In the genomic region with DNA sequence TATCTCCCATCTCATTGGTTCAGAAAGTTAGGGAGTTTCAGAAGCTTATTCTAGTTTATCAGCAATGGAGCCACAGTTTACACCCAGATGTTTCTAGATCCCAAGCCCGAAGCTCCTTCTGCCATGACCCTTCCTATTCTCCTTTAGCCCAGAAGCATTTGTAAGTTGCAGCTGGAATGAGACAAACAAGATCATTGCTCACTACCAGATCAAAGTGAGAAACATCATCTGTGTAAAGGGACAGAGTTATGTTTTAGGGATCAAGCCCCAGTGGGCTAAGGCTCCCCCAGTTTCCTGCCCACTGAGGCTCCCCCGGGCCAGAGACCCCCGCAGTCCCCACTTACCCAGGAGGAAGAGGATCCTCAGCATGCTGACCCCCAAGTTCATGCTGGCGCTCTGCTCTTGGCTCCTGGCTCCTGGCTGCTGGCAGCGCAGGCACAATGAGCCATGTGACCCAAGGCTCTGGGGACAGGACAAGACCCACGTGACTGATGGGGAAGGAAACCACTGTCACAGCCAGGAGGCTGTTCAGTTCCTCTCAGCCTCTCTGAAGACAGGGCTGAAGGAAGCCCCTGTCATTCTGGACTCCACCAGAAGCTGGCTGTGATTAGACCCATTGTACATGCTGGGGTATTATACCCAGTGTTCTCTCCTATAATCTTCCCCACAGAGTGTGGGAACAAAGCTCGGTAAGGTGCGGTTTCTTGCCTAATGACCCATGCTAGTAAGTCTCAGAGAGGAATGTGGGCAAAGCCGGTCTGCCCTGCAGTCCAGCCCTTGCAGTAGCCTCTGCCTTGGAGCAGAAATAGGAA, we compare ENCODE assay signal across 1 cellular context.
TF ChIP-seq lines count a peak whose summit lies in the region.

TSS of gene TMEM273 (minus strand) at position 442 of the 812 bp plus-strand sequence. CDS start at position 387, 55 bp downstream.

TF ChIP-seq in K562, 482 proteins besides CTCF, POLR2A, EP300 and RAD21 (continued from another document and continues in another):
- TF ChIP-seq, protein P1, sequence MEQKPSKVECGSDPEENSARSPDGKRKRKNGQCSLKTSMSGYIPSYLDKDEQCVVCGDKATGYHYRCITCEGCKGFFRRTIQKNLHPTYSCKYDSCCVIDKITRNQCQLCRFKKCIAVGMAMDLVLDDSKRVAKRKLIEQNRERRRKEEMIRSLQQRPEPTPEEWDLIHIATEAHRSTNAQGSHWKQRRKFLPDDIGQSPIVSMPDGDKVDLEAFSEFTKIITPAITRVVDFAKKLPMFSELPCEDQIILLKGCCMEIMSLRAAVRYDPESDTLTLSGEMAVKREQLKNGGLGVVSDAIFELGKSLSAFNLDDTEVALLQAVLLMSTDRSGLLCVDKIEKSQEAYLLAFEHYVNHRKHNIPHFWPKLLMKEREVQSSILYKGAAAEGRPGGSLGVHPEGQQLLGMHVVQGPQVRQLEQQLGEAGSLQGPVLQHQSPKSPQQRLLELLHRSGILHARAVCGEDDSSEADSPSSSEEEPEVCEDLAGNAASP (IDR thresholded peaks at IDR 0.05), result no peak
- TF ChIP-seq NONO (IDR thresholded peaks at IDR 0.05; ENCODE audit: low read depth in 2 of 2, low read length in 1 of 2) (no peak), ZNF764 (CRISPR knock-in tag; IDR thresholded peaks at IDR 0.05; ENCODE audit: low read depth) (no peak), BCL6 (CRISPR knock-in tag; IDR thresholded peaks at IDR 0.05) (peak; percentile 10; the same call in 1 of the 2 replicates), TCF7 (IDR thresholded peaks at IDR 0.05; ENCODE audit: borderline replicate concordance) (no peak), E2F5 (CRISPR knock-in tag; IDR thresholded peaks at IDR 0.05) (no peak), KDM4B (IDR thresholded peaks at IDR 0.05; ENCODE audit: borderline replicate concordance in 2 of 2, low read depth in 1 of 2) (no peak), ZC3H11A (IDR thresholded peaks at IDR 0.05; ENCODE audit: low read depth, low read length) (no peak), ZC3H8 (IDR thresholded peaks at IDR 0.05) (no peak), ZNF121 (CRISPR knock-in tag; conservative IDR thresholded peaks at IDR 0.05) (no peak), STAT6 (CRISPR knock-in tag; IDR thresholded peaks at IDR 0.05) (no peak), RBBP5 (IDR thresholded peaks at IDR 0.05; ENCODE audit: borderline replicate concordance, insufficient read depth, low read length, poor library complexity, severe bottlenecking) (peak; percentile 46), ZNF124 (CRISPR knock-in tag; IDR thresholded peaks at IDR 0.05) (no peak), ZNF586 (CRISPR knock-in tag; conservative IDR thresholded peaks at IDR 0.05) (no peak), TFAM (CRISPR knock-in tag; conservative IDR thresholded peaks at IDR 0.05) (no peak), CHCHD3 (CRISPR knock-in tag; IDR thresholded peaks at IDR 0.05) (no peak), TRIM28 (IDR thresholded peaks at IDR 0.05) (no peak), USF2 (CRISPR knock-in tag; IDR thresholded peaks at IDR 0.05) (peak; percentile 97), SUPT5H (IDR thresholded peaks at IDR 0.05) (peak; percentile 53; the same call in 1 of the 2 replicates), ZBTB9 (CRISPR knock-in tag; IDR thresholded peaks at IDR 0.05) (peak; percentile 51; the same call in 1 of the 2 replicates), E2F6 (IDR thresholded peaks at IDR 0.05; ENCODE audit: borderline replicate concordance in 1 of 2, extremely low read depth in 1 of 2, insufficient read depth in 1 of 2, insufficient read length in 1 of 2, low read depth in 1 of 2, low read length in 1 of 2, poor library complexity in 1 of 2, severe bottlenecking in 1 of 2) (peak in 1 of 2 experiments; percentile 37), KLF10 (CRISPR knock-in tag; IDR thresholded peaks at IDR 0.05) (no peak), HDAC3 (IDR thresholded peaks at IDR 0.05; ENCODE audit: borderline replicate concordance, partially characterized antibody) (no peak), CBX2 (IDR thresholded peaks at IDR 0.05; ENCODE audit: insufficient read depth, low read length, poor library complexity, severe bottlenecking) (no peak), SMC3 (conservative IDR thresholded peaks at IDR 0.05; ENCODE audit: insufficient read depth, low read depth, low read length) (no peak), RCOR1 (IDR thresholded peaks at IDR 0.05; ENCODE audit: borderline replicate concordance in 1 of 2, low read depth in 2 of 2, low read length in 2 of 2) (peak in 1 of 2 experiments; percentile 72; a peak in 2 of 4 replicates), ZNF695 (CRISPR knock-in tag; IDR thresholded peaks at IDR 0.05) (no peak), MED1 (CRISPR knock-in tag; IDR thresholded peaks at IDR 0.05; ENCODE audit: borderline replicate concordance) (no peak), ZNF830 (CRISPR knock-in tag; IDR thresholded peaks at IDR 0.05) (no peak)
- TF ChIP-seq, protein P2, sequence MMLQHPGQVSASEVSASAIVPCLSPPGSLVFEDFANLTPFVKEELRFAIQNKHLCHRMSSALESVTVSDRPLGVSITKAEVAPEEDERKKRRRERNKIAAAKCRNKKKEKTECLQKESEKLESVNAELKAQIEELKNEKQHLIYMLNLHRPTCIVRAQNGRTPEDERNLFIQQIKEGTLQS (IDR thresholded peaks at IDR 0.05), result no peak
- TF ChIP-seq, protein P2 (CRISPR knock-in tag; conservative IDR thresholded peaks at IDR 0.05), result no peak
- TF ChIP-seq, protein P3, sequence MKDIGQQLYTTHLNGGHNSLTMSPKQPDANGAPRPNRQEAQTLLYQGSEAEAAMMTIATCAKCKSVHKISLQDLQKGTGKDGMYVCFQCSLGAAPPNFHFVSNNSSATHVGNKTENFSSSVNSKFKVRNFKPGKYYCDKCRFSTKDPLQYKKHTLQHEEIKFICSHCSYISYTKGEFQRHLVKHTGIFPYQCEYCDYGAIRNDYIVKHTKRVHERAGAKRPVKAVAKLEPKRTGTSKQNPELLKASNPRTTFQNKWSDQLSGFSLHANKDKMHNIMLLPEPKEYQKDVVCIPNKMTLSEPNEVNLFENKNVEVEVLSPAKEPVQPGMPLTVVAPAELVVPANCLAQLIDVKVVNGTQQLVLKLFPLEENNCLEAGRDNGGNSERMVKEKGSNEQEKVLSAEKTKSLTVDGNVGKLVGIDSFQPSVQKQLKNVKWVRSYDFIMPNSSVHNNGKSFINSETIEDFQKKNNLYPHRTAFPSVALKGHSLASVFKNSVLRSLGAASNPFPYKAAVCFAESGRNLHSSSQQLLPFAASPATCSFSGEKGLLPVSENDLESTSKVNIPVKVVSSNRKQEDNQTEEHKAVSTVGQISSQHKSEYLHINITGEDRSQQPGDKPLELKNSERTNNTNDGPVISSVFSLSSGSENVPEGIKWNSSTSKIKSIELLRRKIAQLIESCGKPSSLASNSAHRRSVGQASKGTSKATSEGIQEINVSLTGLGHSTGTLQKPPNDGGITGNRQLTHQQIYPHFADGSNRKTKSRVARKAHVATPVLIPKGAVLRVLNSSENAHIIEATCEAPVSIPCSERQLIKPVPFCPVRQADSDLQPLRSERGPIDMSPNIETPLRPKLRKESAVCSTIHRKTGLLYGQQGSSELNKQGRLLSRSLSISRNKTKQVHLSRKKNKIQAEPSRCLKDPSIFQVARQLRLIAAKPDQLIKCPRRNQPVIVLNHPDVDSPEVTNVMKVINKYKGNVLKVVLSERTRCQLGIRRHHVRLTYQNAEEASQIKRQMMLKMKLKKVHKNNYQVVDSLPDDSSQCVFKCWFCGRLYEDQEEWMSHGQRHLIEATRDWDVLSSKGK (CRISPR knock-in tag; IDR thresholded peaks at IDR 0.05), result no peak
- TF ChIP-seq, protein P4, sequence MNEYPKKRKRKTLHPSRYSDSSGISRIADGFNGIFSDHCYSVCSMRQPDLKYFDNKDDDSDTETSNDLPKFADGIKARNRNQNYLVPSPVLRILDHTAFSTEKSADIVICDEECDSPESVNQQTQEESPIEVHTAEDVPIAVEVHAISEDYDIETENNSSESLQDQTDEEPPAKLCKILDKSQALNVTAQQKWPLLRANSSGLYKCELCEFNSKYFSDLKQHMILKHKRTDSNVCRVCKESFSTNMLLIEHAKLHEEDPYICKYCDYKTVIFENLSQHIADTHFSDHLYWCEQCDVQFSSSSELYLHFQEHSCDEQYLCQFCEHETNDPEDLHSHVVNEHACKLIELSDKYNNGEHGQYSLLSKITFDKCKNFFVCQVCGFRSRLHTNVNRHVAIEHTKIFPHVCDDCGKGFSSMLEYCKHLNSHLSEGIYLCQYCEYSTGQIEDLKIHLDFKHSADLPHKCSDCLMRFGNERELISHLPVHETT (CRISPR knock-in tag; conservative IDR thresholded peaks at IDR 0.05 in 1 of 2, IDR thresholded peaks at IDR 0.05 in 1 of 2), result no peak
- TF ChIP-seq, protein P5, sequence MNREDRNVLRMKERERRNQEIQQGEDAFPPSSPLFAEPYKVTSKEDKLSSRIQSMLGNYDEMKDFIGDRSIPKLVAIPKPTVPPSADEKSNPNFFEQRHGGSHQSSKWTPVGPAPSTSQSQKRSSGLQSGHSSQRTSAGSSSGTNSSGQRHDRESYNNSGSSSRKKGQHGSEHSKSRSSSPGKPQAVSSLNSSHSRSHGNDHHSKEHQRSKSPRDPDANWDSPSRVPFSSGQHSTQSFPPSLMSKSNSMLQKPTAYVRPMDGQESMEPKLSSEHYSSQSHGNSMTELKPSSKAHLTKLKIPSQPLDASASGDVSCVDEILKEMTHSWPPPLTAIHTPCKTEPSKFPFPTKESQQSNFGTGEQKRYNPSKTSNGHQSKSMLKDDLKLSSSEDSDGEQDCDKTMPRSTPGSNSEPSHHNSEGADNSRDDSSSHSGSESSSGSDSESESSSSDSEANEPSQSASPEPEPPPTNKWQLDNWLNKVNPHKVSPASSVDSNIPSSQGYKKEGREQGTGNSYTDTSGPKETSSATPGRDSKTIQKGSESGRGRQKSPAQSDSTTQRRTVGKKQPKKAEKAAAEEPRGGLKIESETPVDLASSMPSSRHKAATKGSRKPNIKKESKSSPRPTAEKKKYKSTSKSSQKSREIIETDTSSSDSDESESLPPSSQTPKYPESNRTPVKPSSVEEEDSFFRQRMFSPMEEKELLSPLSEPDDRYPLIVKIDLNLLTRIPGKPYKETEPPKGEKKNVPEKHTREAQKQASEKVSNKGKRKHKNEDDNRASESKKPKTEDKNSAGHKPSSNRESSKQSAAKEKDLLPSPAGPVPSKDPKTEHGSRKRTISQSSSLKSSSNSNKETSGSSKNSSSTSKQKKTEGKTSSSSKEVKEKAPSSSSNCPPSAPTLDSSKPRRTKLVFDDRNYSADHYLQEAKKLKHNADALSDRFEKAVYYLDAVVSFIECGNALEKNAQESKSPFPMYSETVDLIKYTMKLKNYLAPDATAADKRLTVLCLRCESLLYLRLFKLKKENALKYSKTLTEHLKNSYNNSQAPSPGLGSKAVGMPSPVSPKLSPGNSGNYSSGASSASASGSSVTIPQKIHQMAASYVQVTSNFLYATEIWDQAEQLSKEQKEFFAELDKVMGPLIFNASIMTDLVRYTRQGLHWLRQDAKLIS (CRISPR knock-in tag; IDR thresholded peaks at IDR 0.05), result no peak
- TF ChIP-seq, protein P6, sequence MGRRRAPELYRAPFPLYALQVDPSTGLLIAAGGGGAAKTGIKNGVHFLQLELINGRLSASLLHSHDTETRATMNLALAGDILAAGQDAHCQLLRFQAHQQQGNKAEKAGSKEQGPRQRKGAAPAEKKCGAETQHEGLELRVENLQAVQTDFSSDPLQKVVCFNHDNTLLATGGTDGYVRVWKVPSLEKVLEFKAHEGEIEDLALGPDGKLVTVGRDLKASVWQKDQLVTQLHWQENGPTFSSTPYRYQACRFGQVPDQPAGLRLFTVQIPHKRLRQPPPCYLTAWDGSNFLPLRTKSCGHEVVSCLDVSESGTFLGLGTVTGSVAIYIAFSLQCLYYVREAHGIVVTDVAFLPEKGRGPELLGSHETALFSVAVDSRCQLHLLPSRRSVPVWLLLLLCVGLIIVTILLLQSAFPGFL (CRISPR knock-in tag; IDR thresholded peaks at IDR 0.05), result no peak
